23 cellular contexts compared by ENCODE assay signal in genomic region chr20:49751397-49751735, GRCh38.
DNase-seq lines count a peak whose midpoint lies in the region; ATAC-seq and TF ChIP-seq lines count a peak whose summit lies in the region.
"Had no signal": no experiment of that assay in that cellular context is flagged by ENCODE, and none has a peak within 500 bp of the region (broad histone marks: within the 10 kb centered on the region; RNA-seq: fewer than 3 reads in every experiment).

No MANE protein-coding gene starts in this region.

- H3K27me3 Mint-ChIP-seq in activated naive CD4-positive, alpha-beta T cell treated with anti-CD3 and anti-CD28 coated beads, Interleukin-2, amount 10 ng/mL, durations not matched to agents 7 days and 5 days: peaks cover 80% of the 10 kb centered on the region
- H3K27me3 Mint-ChIP-seq: central memory CD8-positive, alpha-beta T cell had no signal

- no peaks in the 10 kb centered on the region for H3K9me2 ChIP-seq in OCI-LY1 (ENCODE audit: low read depth, low read length)

- peak overlapping the region; percentile 52 for H3K4me2 ChIP-seq in OCI-LY1 (ENCODE audit: low read length)

- no peak overlapping the region for H3K27ac Mint-ChIP-seq in activated naive CD4-positive, alpha-beta T cell treated with anti-CD3 and anti-CD28 coated beads, Interleukin-2, amount 10 ng/mL, durations not matched to agents 7 days and 5 days
- H3K27ac Mint-ChIP-seq: activated CD4-positive, alpha-beta T cell treated with anti-CD3 and anti-CD28 coated beads, Interleukin-2, amount 10 ng/mL, durations not matched to agents 24 days and 14 days; activated naive CD4-positive, alpha-beta T cell treated with anti-CD3 and anti-CD28 coated beads, Interleukin-2, amount 50 U/mL, for 72 hours; H9 had no signal

- H3K4me1 Mint-ChIP-seq in activated naive CD4-positive, alpha-beta T cell treated with anti-CD3 and anti-CD28 coated beads, Interleukin-2, amount 10 ng/mL, durations not matched to agents 7 days and 5 days: peaks cover 8% of the 10 kb centered on the region

- no peaks in the 10 kb centered on the region for H3F3A ChIP-seq in OCI-LY1 (ENCODE audit: insufficient read depth, low read length)

- H3K9ac ChIP-seq in OCI-LY1 (ENCODE audit: low read length) (peak overlapping the region; percentile 31; the same call in 1 of the 2 replicates), subcutaneous abdominal adipose tissue (ENCODE audit: low read length in 5 of 5) (no peak overlapping the region)

- TF ChIP-seq CTCF in OCI-LY1 (IDR thresholded peaks at IDR 0.05; ENCODE audit: low read length) (no peak), fibroblast of pulmonary artery (IDR thresholded peaks at IDR 0.05; ENCODE audit: low read length, missing control alignments) (no peak)

- H3K4me3 ChIP-seq in OCI-LY1 (ENCODE audit: low read depth, low read length, poor library complexity, severe bottlenecking) (no peak overlapping the region), fibroblast of pulmonary artery (replicated peaks; ENCODE audit: low read depth, low read length) (no peak overlapping the region), subcutaneous abdominal adipose tissue (ENCODE audit: low read depth in 1 of 5, low read length in 5 of 5) (no peak overlapping the region)

- H3K36me3 ChIP-seq in OCI-LY1 (ENCODE audit: insufficient read depth, low read length) (no peaks in the 10 kb centered on the region), subcutaneous abdominal adipose tissue (ENCODE audit: control insufficient read depth in 5 of 5, insufficient read depth in 5 of 5, low read length in 5 of 5) (no peaks in the 10 kb centered on the region)
- H3K36me3 ChIP-seq: spleen had no signal

- H3K36me3 Mint-ChIP-seq in activated naive CD4-positive, alpha-beta T cell treated with anti-CD3 and anti-CD28 coated beads, Interleukin-2, amount 10 ng/mL, durations not matched to agents 7 days and 5 days: no peaks in the 10 kb centered on the region
- H3K36me3 Mint-ChIP-seq: activated naive CD4-positive, alpha-beta T cell treated with anti-CD3 and anti-CD28 coated beads, Interleukin-2, amount 50 U/mL, for 72 hours; CD4-positive, alpha-beta memory T cell had no signal

- H3K9me3 Mint-ChIP-seq in activated naive CD4-positive, alpha-beta T cell treated with anti-CD3 and anti-CD28 coated beads, Interleukin-2, amount 10 ng/mL, durations not matched to agents 7 days and 5 days: no peaks in the 10 kb centered on the region
- H3K9me3 Mint-ChIP-seq: activated CD4-positive, alpha-beta T cell treated with anti-CD3 and anti-CD28 coated beads, Interleukin-2, amount 10 ng/mL, durations not matched to agents 24 days and 14 days; activated naive CD4-positive, alpha-beta T cell treated with anti-CD3 and anti-CD28 coated beads, Interleukin-2, amount 50 U/mL, for 72 hours; central memory CD8-positive, alpha-beta T cell; H9; T-helper 2 cell treated with Interferon-gamma antibody and Interleukin-4, amounts not matched to agents 5 μg/mL and 100 μg/mL, for 36 hours had no signal

- H3K79me2 ChIP-seq in OCI-LY1 (ENCODE audit: insufficient read depth, low read length): no peaks in the 10 kb centered on the region

- H3K4me1 ChIP-seq in OCI-LY1 (ENCODE audit: insufficient read depth, low read length, severe bottlenecking): peaks cover 40% of the 10 kb centered on the region
- peaks cover 9 to 41% (median 38%) of the 10 kb centered on the region in 5 donors for H3K4me1 ChIP-seq in subcutaneous abdominal adipose tissue (ENCODE audit: control insufficient read depth in 5 of 5, insufficient read depth in 5 of 5, low read length in 5 of 5)

- DNase-seq in fibroblast of pulmonary artery (ENCODE audit: low read depth) (peak; percentile 26), amygdala (lab: John Stamatoyannopoulos, UW) (no peak)
- DNase-seq in activated naive CD4-positive, alpha-beta T cell treated with anti-CD3 and anti-CD28 coated beads, Interleukin-2, amount 10 ng/mL, durations not matched to agents 7 days and 5 days: no peak
- DNase-seq: CD4-positive, alpha-beta memory T cell; foreskin fibroblast; GF-D8; H9; NCI-H1417; NCI-H2081; NCI-H345; NCI-H774; spleen; stimulated activated CD4-positive, alpha-beta T cell treated with anti-CD3 and anti-CD28 coated beads, Interleukin-2, amount 100 ng/mL, for 48 hours; stimulated activated naive CD4-positive, alpha-beta T cell treated with Interleukin-2 at 50 U/mL for 16 hours had no signal

- H3K27me3 ChIP-seq in OCI-LY1 (ENCODE audit: insufficient read depth, low read length): no peaks in the 10 kb centered on the region
- no peaks in the 10 kb centered on the region for H3K27me3 ChIP-seq in subcutaneous abdominal adipose tissue (ENCODE audit: control insufficient read depth in 5 of 5, insufficient read depth in 4 of 5, low read length in 5 of 5)
- H3K27me3 ChIP-seq: spleen had no signal

- ATAC-seq in GM18870 (IDR thresholded peaks at IDR 0.05; ENCODE audit: unreplicated experiment): peak; percentile 2
- ATAC-seq in HG02678 (IDR thresholded peaks at IDR 0.05; ENCODE audit: unreplicated experiment): no peak
- ATAC-seq: SK-N-SH treated with all-trans-retinoic acid at 6 μM for 48 hours had no signal

- no peaks in the 10 kb centered on the region for H4K20me1 ChIP-seq in OCI-LY1 (ENCODE audit: insufficient read depth, low read length)

- H3K27ac ChIP-seq in OCI-LY1 (ENCODE audit: low read depth, low read length, poor library complexity, severe bottlenecking): peak overlapping the region; percentile 94
- peak overlapping the region; percentile 73 for H3K27ac ChIP-seq in subcutaneous abdominal adipose tissue (ENCODE audit: low read depth, low read length)

- 0 out of 2 replicates have a peak overlapping the region, but pooled peaks have one; percentile 65 for H2AFZ ChIP-seq in OCI-LY1 (ENCODE audit: low read length)

- CTCF ChIA-PET in activated naive CD4-positive, alpha-beta T cell treated with anti-CD3 and anti-CD28 coated beads, Interleukin-2, amount 10 ng/mL, durations not matched to agents 7 days and 5 days (lab: Charles Lee): no interaction called here

- H3K9me3 ChIP-seq in OCI-LY1 (ENCODE audit: low read length) (no peaks in the 10 kb centered on the region), subcutaneous abdominal adipose tissue (ENCODE audit: control insufficient read depth in 5 of 5, low read length in 5 of 5) (no peaks in the 10 kb centered on the region)
- H3K9me3 ChIP-seq: spleen had no signal

- no peak overlapping the region for H3K4me3 Mint-ChIP-seq in activated naive CD4-positive, alpha-beta T cell treated with anti-CD3 and anti-CD28 coated beads, Interleukin-2, amount 10 ng/mL, durations not matched to agents 7 days and 5 days
- H3K4me3 Mint-ChIP-seq: activated CD4-positive, alpha-beta T cell treated with anti-CD3 and anti-CD28 coated beads, Interleukin-2, amount 10 ng/mL, durations not matched to agents 24 days and 14 days; CD4-positive, alpha-beta memory T cell; central memory CD8-positive, alpha-beta T cell; H9; T-helper 2 cell treated with Interferon-gamma antibody and Interleukin-4, amounts not matched to agents 5 μg/mL and 100 μg/mL, for 36 hours had no signal
